ENCODE assay signal across 1 cellular context in the genomic region with DNA sequence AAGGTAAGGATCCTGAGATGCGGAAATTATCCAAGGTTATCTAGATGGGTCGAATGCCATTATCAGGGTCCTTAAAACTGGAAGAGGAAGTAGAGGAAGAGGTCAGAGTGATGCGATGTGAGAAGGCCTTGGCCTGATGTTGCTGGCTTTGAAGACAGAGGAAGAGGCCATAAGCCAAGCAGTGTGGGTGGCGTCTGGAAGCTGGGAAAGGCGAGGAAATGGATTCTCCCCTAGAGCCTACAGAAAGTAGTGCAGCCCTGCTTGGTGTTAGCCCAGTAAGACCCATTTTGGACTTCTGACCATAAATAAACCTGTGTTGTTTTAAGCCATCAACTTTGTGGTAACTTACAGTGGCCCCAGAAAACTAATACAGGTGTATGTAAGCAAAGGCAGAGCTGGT.
TF ChIP-seq lines count a peak whose summit lies in the region.

No MANE protein-coding gene starts in this region.

TF ChIP-seq in HepG2, 621 proteins besides CTCF, POLR2A, EP300 and RAD21:
- TF ChIP-seq NRL (CRISPR knock-in tag; IDR thresholded peaks at IDR 0.05; ENCODE audit: borderline replicate concordance) (no peak), BHLHE40 (IDR thresholded peaks at IDR 0.05; ENCODE audit: low read length) (0 out of 2 replicates have a peak, but pooled peaks have one; percentile 8), RBFOX2 (IDR thresholded peaks at IDR 0.05; ENCODE audit: low read depth, low read length) (0 out of 2 replicates have a peak, but pooled peaks have one; percentile 9), ZC3H4 (CRISPR knock-in tag; IDR thresholded peaks at IDR 0.05; ENCODE audit: borderline replicate concordance) (0 out of 2 replicates have a peak, but pooled peaks have one; percentile 86), SMAD3 (CRISPR knock-in tag; IDR thresholded peaks at IDR 0.05) (no peak)
- TF ChIP-seq, protein P1, sequence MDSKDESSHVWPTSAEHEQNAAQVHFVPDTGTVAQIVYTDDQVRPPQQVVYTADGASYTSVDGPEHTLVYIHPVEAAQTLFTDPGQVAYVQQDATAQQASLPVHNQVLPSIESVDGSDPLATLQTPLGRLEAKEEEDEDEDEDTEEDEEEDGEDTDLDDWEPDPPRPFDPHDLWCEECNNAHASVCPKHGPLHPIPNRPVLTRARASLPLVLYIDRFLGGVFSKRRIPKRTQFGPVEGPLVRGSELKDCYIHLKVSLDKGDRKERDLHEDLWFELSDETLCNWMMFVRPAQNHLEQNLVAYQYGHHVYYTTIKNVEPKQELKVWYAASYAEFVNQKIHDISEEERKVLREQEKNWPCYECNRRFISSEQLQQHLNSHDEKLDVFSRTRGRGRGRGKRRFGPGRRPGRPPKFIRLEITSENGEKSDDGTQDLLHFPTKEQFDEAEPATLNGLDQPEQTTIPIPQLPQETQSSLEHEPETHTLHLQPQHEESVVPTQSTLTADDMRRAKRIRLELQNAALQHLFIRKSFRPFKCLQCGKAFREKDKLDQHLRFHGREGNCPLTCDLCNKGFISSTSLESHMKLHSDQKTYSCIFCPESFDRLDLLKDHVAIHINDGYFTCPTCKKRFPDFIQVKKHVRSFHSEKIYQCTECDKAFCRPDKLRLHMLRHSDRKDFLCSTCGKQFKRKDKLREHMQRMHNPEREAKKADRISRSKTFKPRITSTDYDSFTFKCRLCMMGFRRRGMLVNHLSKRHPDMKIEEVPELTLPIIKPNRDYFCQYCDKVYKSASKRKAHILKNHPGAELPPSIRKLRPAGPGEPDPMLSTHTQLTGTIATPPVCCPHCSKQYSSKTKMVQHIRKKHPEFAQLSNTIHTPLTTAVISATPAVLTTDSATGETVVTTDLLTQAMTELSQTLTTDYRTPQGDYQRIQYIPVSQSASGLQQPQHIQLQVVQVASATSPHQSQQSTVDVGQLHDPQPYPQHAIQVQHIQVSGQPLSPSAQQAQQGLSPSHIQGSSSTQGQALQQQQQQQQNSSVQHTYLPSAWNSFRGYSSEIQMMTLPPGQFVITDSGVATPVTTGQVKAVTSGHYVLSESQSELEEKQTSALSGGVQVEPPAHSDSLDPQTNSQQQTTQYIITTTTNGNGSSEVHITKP (CRISPR knock-in tag; IDR thresholded peaks at IDR 0.05; ENCODE audit: low read depth), result peak; percentile 87
